Comparison of ENCODE assay signal across 15 cellular contexts in the genomic region with DNA sequence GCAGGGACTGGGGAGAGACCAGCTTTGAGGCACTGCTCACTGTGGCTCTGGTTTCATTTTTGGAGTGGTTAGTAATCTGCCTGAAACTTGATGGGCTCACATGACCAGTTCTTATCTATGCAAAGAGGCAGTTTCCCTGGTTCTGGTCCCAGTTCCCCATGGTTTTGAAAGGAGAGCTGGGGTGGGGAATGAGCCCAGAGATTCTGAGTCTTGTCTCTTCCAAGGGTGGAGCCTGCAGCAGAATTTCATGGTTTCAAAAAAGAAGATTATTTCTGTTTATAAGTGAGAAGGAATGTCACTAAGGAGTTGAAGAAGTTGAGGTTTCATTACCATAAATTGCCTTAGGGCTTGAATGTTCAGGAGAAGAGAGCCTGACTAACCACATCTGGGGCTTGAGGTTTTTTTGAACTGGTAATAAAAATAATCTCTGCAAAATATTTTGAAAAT.
DNase-seq lines count a peak whose midpoint lies in the region; ATAC-seq and TF ChIP-seq lines count a peak whose summit lies in the region.
"Had no signal": no experiment of that assay in that cellular context is flagged by ENCODE, and none has a peak within 500 bp of the region (broad histone marks: within the 10 kb centered on the region; RNA-seq: fewer than 3 reads in every experiment).

No MANE protein-coding gene starts in this region.

- DNase-seq in ELR (ENCODE audit: low read depth) (peak; percentile 71), SW480 (ENCODE audit: low spot score) (peak; percentile 53), foreskin keratinocyte (peak; percentile 20 to 73), sciatic nerve (ENCODE audit: low spot score) (no peak), NCI-H774 (lab: John Stamatoyannopoulos, UW) (no peak), NCI-H2081 treated with DMSO at 0.1 percent for 48 hours (lab: John Stamatoyannopoulos, UW) (no peak), glomerular visceral epithelial cell (ENCODE audit: extremely low spot score) (no peak), hippocampal formation (lab: John Stamatoyannopoulos, UW) (no peak)
- DNase-seq: activated CD4-positive, alpha-beta T cell treated with anti-CD3 and anti-CD28 coated beads, Interleukin-2, amount 50 U/mL, for 1 hour; activated effector memory CD4-positive, alpha-beta T cell treated with Interleukin-2 at 50 U/mL for 16 hours; cerebellar nuclear complex; NCI-H1105 treated with DMSO at 0.1 percent for 48 hours; NK-92 treated with Interleukin-12 subunit alpha and Interleukin-12 subunit beta, amount 100 ng/mL, for 24 hours had no signal

- intact Hi-C loops in sciatic nerve (cut with DNase I), result no loop called here

- H3K4me1 ChIP-seq in foreskin keratinocyte, result no peaks in the 10 kb centered on the region

- TF ChIP-seq CTCF in foreskin keratinocyte (conservative IDR thresholded peaks at IDR 0.05), result no peak

- peaks cover 49% of the 10 kb centered on the region for H3K27me3 ChIP-seq in foreskin keratinocyte
- H3K27me3 ChIP-seq: neutrophil had no signal

- ATAC-seq in foreskin keratinocyte (peak; percentile 76), sciatic nerve (peak; percentile 77)

- no peak overlapping the region for H3K27ac ChIP-seq in foreskin keratinocyte
- H3K27ac ChIP-seq: C4-2B, neutrophil had no signal

Comparison
In these comparisons a context has a peak if more than half of its experiments do, and no peak if none do; other contexts are left out.
1. DNase-seq: peak in ELR (single experiment), SW480 (single experiment) and foreskin keratinocyte (2 of 2); none in sciatic nerve (single experiment), NCI-H774 (single experiment), NCI-H2081 treated with DMSO at 0.1 percent for 48 hours (single experiment), glomerular visceral epithelial cell (single experiment) and hippocampal formation (0 of 2).